ENCODE assay signal across 11 cellular contexts in genomic region chr3:52315977-52316764, GRCh38. TPM values are rescaled to one million over a fixed set of nuclear protein-coding genes. Genes with fewer than 3 reads are reported as not detected.
A peak's percentile ranks its signal among the peaks of the same experiment; 100 is the strongest.
DNase-seq lines count a peak whose midpoint lies in the region; ATAC-seq, FAIRE-seq and TF ChIP-seq lines count a peak whose summit lies in the region.
"Had no signal": no experiment of that assay in that cellular context is flagged by ENCODE, and none has a peak within 500 bp of the region (broad histone marks: within the 10 kb centered on the region; RNA-seq: fewer than 3 reads in every experiment).

Gene DNAH1, plus strand, starts transcription at chr3:52316319. Its CDS starts 6,124 bp downstream, at chr3:52322443.

- no peak for FAIRE-seq in GM12891 (lab: Jason Lieb, UNC)

- no peak for ATAC-seq in CD4-positive, CD25-positive, alpha-beta regulatory T cell (ENCODE audit: low read depth in 2 of 2)
- no peak for ATAC-seq in HG03039 (IDR thresholded peaks at IDR 0.05; ENCODE audit: unreplicated experiment)
- no peak for ATAC-seq in HG03571 (IDR thresholded peaks at IDR 0.05; ENCODE audit: unreplicated experiment)

- no peaks in the 10 kb centered on the region for H3K27me3 ChIP-seq in CD4-positive, CD25-positive, alpha-beta regulatory T cell (ENCODE audit: control insufficient read depth, insufficient read depth, low read length)
- H3K27me3 ChIP-seq in HUES48 (ENCODE audit: control insufficient read depth, insufficient read depth, low read length): peaks cover 11% of the 10 kb centered on the region
- no peaks in the 10 kb centered on the region for H3K27me3 ChIP-seq in duodenal mucosa (ENCODE audit: control insufficient read depth in 1 of 2, insufficient read depth in 2 of 2, low read length in 2 of 2)
- H3K27me3 ChIP-seq in thyroid gland: no peaks in the 10 kb centered on the region

- H3K36me3 ChIP-seq in CD4-positive, CD25-positive, alpha-beta regulatory T cell (ENCODE audit: control insufficient read depth, insufficient read depth, low read length): no peaks in the 10 kb centered on the region
- H3K36me3 ChIP-seq in HUES48 (ENCODE audit: control insufficient read depth, insufficient read depth, low read length) (no peaks in the 10 kb centered on the region), duodenal mucosa (ENCODE audit: control insufficient read depth in 1 of 2, insufficient read depth in 2 of 2, low read length in 2 of 2) (no peaks in the 10 kb centered on the region), thyroid gland (no peaks in the 10 kb centered on the region)

- DNase-seq in CD4-positive, CD25-positive, alpha-beta regulatory T cell: no peak
- DNase-seq in nephron progenitor cell (no peak), GM12891 (ENCODE audit: insufficient read length, low spot score) (no peak), thyroid gland (no peak)
- DNase-seq: IMR-90, SIG-M5 had no signal

- peak within 1 kb of the TSS; percentile 14 to 86 (median 33) for H3K27ac Mint-ChIP-seq in CD4-positive, CD25-positive, alpha-beta regulatory T cell
- H3K27ac Mint-ChIP-seq in nephron progenitor cell: no peak within 1 kb of the TSS

- no peak within 1 kb of the TSS for H3K27ac ChIP-seq in CD4-positive, CD25-positive, alpha-beta regulatory T cell (ENCODE audit: insufficient read depth, low read length, poor library complexity, severe bottlenecking)
- no peak within 1 kb of the TSS for H3K27ac ChIP-seq in HUES48 (ENCODE audit: low read depth, low read length)
- H3K27ac ChIP-seq in duodenal mucosa (ENCODE audit: low read depth, low read length): no peak within 1 kb of the TSS
- no peak within 1 kb of the TSS for H3K27ac ChIP-seq in thyroid gland
- H3K27ac ChIP-seq: parathyroid adenoma had no signal

- H3K9ac ChIP-seq in HUES48 (ENCODE audit: low read depth, low read length) (no peak within 1 kb of the TSS), duodenal mucosa (ENCODE audit: low read depth in 1 of 2, low read length in 2 of 2) (no peak within 1 kb of the TSS)
- H3K9ac ChIP-seq: parathyroid adenoma had no signal

- intact Hi-C loops in thyroid gland (cut with DNase I): no loop called here

- no peak within 1 kb of the TSS for H3K4me3 ChIP-seq in CD4-positive, CD25-positive, alpha-beta regulatory T cell (ENCODE audit: low read depth, low read length)
- H3K4me3 ChIP-seq in HUES48 (ENCODE audit: low read depth, low read length): peak within 1 kb of the TSS; percentile 51
- peak within 1 kb of the TSS; percentile 14 to 65 for H3K4me3 ChIP-seq in duodenal mucosa (ENCODE audit: low read depth in 1 of 2, low read length in 2 of 2)
- no peak within 1 kb of the TSS for H3K4me3 ChIP-seq in thyroid gland (replicated peaks in 1 of 3)

- no peak for TF ChIP-seq CTCF in nephron progenitor cell (IDR thresholded peaks at IDR 0.05)
- no peak for TF ChIP-seq CTCF in thyroid gland (IDR thresholded peaks at IDR 0.05)

- no peak for TF ChIP-seq POLR2A in GM12891 (IDR thresholded peaks at IDR 0.05; ENCODE audit: low read depth, low read length)
- TF ChIP-seq POLR2A in thyroid gland (IDR thresholded peaks at IDR 0.05): no peak

- H3K4me1 Mint-ChIP-seq in CD4-positive, CD25-positive, alpha-beta regulatory T cell: peaks cover 4 to 19% (median 10%) of the 10 kb centered on the region in 4 donors
- H3K4me1 Mint-ChIP-seq in nephron progenitor cell: peaks cover 48% of the 10 kb centered on the region

- no peaks in the 10 kb centered on the region for H3K9me3 Mint-ChIP-seq in CD4-positive, CD25-positive, alpha-beta regulatory T cell
- no peaks in the 10 kb centered on the region for H3K9me3 Mint-ChIP-seq in nephron progenitor cell

- H3K27me3 Mint-ChIP-seq in CD4-positive, CD25-positive, alpha-beta regulatory T cell: no peaks in the 10 kb centered on the region
- H3K27me3 Mint-ChIP-seq in nephron progenitor cell (ENCODE audit: low read depth, poor library complexity): peaks cover 46% of the 10 kb centered on the region

- peaks cover 4% of the 10 kb centered on the region for H3K36me3 Mint-ChIP-seq in CD4-positive, CD25-positive, alpha-beta regulatory T cell
- no peaks in the 10 kb centered on the region for H3K36me3 Mint-ChIP-seq in nephron progenitor cell (ENCODE audit: low read depth)

- WGBS in thyroid gland, 2 donors: 97% methylated on average over 3 of the region's 3 CpGs

- peaks cover 10% of the 10 kb centered on the region for H3K4me1 ChIP-seq in CD4-positive, CD25-positive, alpha-beta regulatory T cell (ENCODE audit: control insufficient read depth, insufficient read depth, low read length, poor library complexity, severe bottlenecking)
- H3K4me1 ChIP-seq in HUES48 (ENCODE audit: control insufficient read depth, insufficient read depth, low read length) (no peaks in the 10 kb centered on the region), duodenal mucosa (ENCODE audit: control insufficient read depth in 1 of 2, insufficient read depth in 2 of 2, low read length in 2 of 2) (peaks cover 17 to 24% of the 10 kb centered on the region in 2 donors), thyroid gland (peaks cover 7 to 20% of the 10 kb centered on the region in 2 donors)
- H3K4me1 ChIP-seq: parathyroid adenoma had no signal

- peak within 1 kb of the TSS in 3 of 4 donors; percentile 19 to 69 (median 40) for H3K4me3 Mint-ChIP-seq in CD4-positive, CD25-positive, alpha-beta regulatory T cell
- H3K4me3 Mint-ChIP-seq in nephron progenitor cell: peak within 1 kb of the TSS; percentile 77

- H3K9me3 ChIP-seq in CD4-positive, CD25-positive, alpha-beta regulatory T cell (ENCODE audit: control insufficient read depth in 2 of 2, low read length in 2 of 2): no peaks in the 10 kb centered on the region
- H3K9me3 ChIP-seq in HUES48 (ENCODE audit: control insufficient read depth, insufficient read depth, low read length) (no peaks in the 10 kb centered on the region), duodenal mucosa (ENCODE audit: control insufficient read depth in 1 of 2, low read length in 2 of 2) (no peaks in the 10 kb centered on the region), thyroid gland (no peaks in the 10 kb centered on the region)

TF ChIP-seq in GM12891, 5 proteins besides CTCF, POLR2A, EP300 and RAD21:
- no peak for TF ChIP-seq POU2F2 (IDR thresholded peaks at IDR 0.05; ENCODE audit: low read depth, low read length)
- TF ChIP-seq TAF1 (IDR thresholded peaks at IDR 0.05; ENCODE audit: low read depth, low read length): no peak

RNA-seq across cellular contexts. Expression of gene DNAH1, which starts in this region (rescaled TPM):
- 59.8 TPM for total RNA-seq in CD4-positive, CD25-positive, alpha-beta regulatory T cell
- 1 to 10 TPM in 1 of 4 donors, under 1 TPM in 3; 0.39 to 1.1 (median 0.58) TPM for polyA plus RNA-seq in CD4-positive, CD25-positive, alpha-beta regulatory T cell
- 3.9 TPM for polyA plus RNA-seq in GM12891 (2012; ENCODE audit: low read depth, missing spikeins)
- total RNA-seq in thyroid gland: 10 to 100 TPM in 1 of 4 donors, 1 to 10 TPM in 3; 4.6 to 14.2 (median 7.5) TPM

Comparison
In these comparisons a context has a peak if more than half of its experiments do, and no peak if none do; other contexts are left out.
1. H3K4me3 ChIP-seq: peak in HUES48 (single experiment) and duodenal mucosa (2 of 2); none in CD4-positive, CD25-positive, alpha-beta regulatory T cell (single experiment) and thyroid gland (0 of 3).